15 cellular contexts compared by ENCODE assay signal in genomic region chr11:36326524-36327419, GRCh38. TPM values are rescaled to one million over a fixed set of nuclear protein-coding genes. Genes with fewer than 3 reads are reported as not detected.
DNase-seq lines count a peak whose midpoint lies in the region; ATAC-seq, FAIRE-seq and TF ChIP-seq lines count a peak whose summit lies in the region.
"Had no signal": no experiment of that assay in that cellular context is flagged by ENCODE, and none has a peak within 500 bp of the region (broad histone marks: within the 10 kb centered on the region; RNA-seq: fewer than 3 reads in every experiment).

No MANE protein-coding gene starts in this region.

- H3K27me3 ChIP-seq in MM.1S (replicated peaks; ENCODE audit: insufficient read depth, low read length) (no peaks in the 10 kb centered on the region), trophoblast cell (ENCODE audit: insufficient read depth, low read length) (no peaks in the 10 kb centered on the region)

- no peaks in the 10 kb centered on the region for H3K79me1 ChIP-seq in trophoblast cell (ENCODE audit: low read length)

- TF ChIP-seq CTCF in MM.1S (IDR thresholded peaks at IDR 0.05; ENCODE audit: low read length): no peak
- no peak for TF ChIP-seq CTCF in endothelial cell (IDR thresholded peaks at IDR 0.05; ENCODE audit: unreplicated experiment)

- WGBS in trophoblast cell (ENCODE audit: extremely low coverage, insufficient coverage, insufficient read length): no CpG with 5 or more reads among the region's 3 CpGs

- no peak for FAIRE-seq in urothelium cell line (lab: Jason Lieb, UNC)

- no peak overlapping the region for H4K8ac ChIP-seq in trophoblast cell (ENCODE audit: low read depth, low read length)

- no peaks in the 10 kb centered on the region for H3K9me3 Mint-ChIP-seq in endothelial cell (ENCODE audit: unreplicated experiment)
- H3K9me3 Mint-ChIP-seq: activated CD4-positive, alpha-beta T cell treated with anti-CD3 and anti-CD28 coated beads, Interleukin-2, amount 10 ng/mL, durations not matched to agents 24 days and 14 days; activated naive CD4-positive, alpha-beta T cell treated with anti-CD3 and anti-CD28 coated beads, Interleukin-2, amount 50 U/mL, for 24 hours had no signal

- H3K14ac ChIP-seq in trophoblast cell (ENCODE audit: low read length): no peak overlapping the region

- no peak overlapping the region for H4K12ac ChIP-seq in trophoblast cell (ENCODE audit: low read depth, low read length)

- H2BK12ac ChIP-seq in trophoblast cell (ENCODE audit: low read length): no peak overlapping the region

- intact Hi-C loops in posterior vena cava (cut with DNase I): no loop called here

- H4K20me1 ChIP-seq in MM.1S (ENCODE audit: insufficient read depth, low read length): no peaks in the 10 kb centered on the region

- H2BK5ac ChIP-seq in trophoblast cell (ENCODE audit: low read depth, low read length, poor library complexity): peak overlapping the region; percentile 56

- no peak overlapping the region for H4K91ac ChIP-seq in trophoblast cell (ENCODE audit: low read depth, low read length)

- no peaks in the 10 kb centered on the region for H3K4me1 Mint-ChIP-seq in endothelial cell (ENCODE audit: unreplicated experiment)
- H3K4me1 Mint-ChIP-seq: activated naive CD4-positive, alpha-beta T cell treated with anti-CD3 and anti-CD28 coated beads, Interleukin-2, amount 50 U/mL, for 24 hours had no signal

- ATAC-seq in GM19025 (IDR thresholded peaks at IDR 0.05; ENCODE audit: low read depth, unreplicated experiment) (peak; percentile 55), HG02623 (IDR thresholded peaks at IDR 0.05; ENCODE audit: unreplicated experiment) (peak; percentile 55)

- no peak overlapping the region for H3K4ac ChIP-seq in trophoblast cell (ENCODE audit: low read depth, low read length)

- H3K4me3 Mint-ChIP-seq in endothelial cell (ENCODE audit: unreplicated experiment): no peak overlapping the region
- H3K4me3 Mint-ChIP-seq: activated CD4-positive, alpha-beta T cell treated with anti-CD3 and anti-CD28 coated beads, Interleukin-2, amount 10 ng/mL, durations not matched to agents 24 days and 14 days; activated naive CD4-positive, alpha-beta T cell treated with anti-CD3 and anti-CD28 coated beads, Interleukin-2, amount 50 U/mL, for 24 hours had no signal

- H3K36me3 ChIP-seq in MM.1S (replicated peaks; ENCODE audit: insufficient read depth, low read length) (no peaks in the 10 kb centered on the region), trophoblast cell (ENCODE audit: control insufficient read depth in 1 of 2, insufficient read depth in 2 of 2, low read length in 2 of 2) (no peaks in the 10 kb centered on the region)

- H3K18ac ChIP-seq in trophoblast cell (ENCODE audit: low read length): no peak overlapping the region

- peaks cover 1% of the 10 kb centered on the region for H3K27me3 Mint-ChIP-seq in endothelial cell (ENCODE audit: unreplicated experiment)
- H3K27me3 Mint-ChIP-seq: progenitor cell of endocrine pancreas had no signal

- peaks cover 6% of the 10 kb centered on the region; the same call in 1 of the 2 replicates for H3K4me1 ChIP-seq in MM.1S (ENCODE audit: low read length)
- H3K4me1 ChIP-seq in trophoblast cell (ENCODE audit: control insufficient read depth in 1 of 2, insufficient read depth in 2 of 2, low read length in 2 of 2): peaks cover 0 to 3% of the 10 kb centered on the region in 2 experiments

- no peaks in the 10 kb centered on the region for H3K36me3 Mint-ChIP-seq in endothelial cell (ENCODE audit: low read depth, unreplicated experiment)
- H3K36me3 Mint-ChIP-seq: activated naive CD4-positive, alpha-beta T cell treated with anti-CD3 and anti-CD28 coated beads, Interleukin-2, amount 50 U/mL, for 24 hours had no signal

- no peak overlapping the region for H2AFZ ChIP-seq in MM.1S (ENCODE audit: low read length)
- H2AFZ ChIP-seq in trophoblast cell (ENCODE audit: insufficient read depth, low read length, poor library complexity): no peak overlapping the region

- peak overlapping the region; percentile 43 for H2BK120ac ChIP-seq in trophoblast cell (ENCODE audit: insufficient read depth, low read length, poor library complexity)

- H3K9me3 ChIP-seq in MM.1S (replicated peaks; ENCODE audit: insufficient read depth, low read length) (no peaks in the 10 kb centered on the region), trophoblast cell (ENCODE audit: insufficient read depth, low read depth, low read length) (no peaks in the 10 kb centered on the region)

- H3K4me2 ChIP-seq in MM.1S (ENCODE audit: low read depth, low read length) (peak overlapping the region; percentile 26; the same call in 1 of the 2 replicates), trophoblast cell (ENCODE audit: low read length) (no peak overlapping the region)

- H3K79me2 ChIP-seq in MM.1S (ENCODE audit: low read length) (no peaks in the 10 kb centered on the region), trophoblast cell (ENCODE audit: control insufficient read depth, insufficient read depth, low read length, poor library complexity) (no peaks in the 10 kb centered on the region)

- no peak for DNase-seq in MM.1S
- DNase-seq in trophoblast cell: no peak
- no peak for DNase-seq in posterior vena cava (ENCODE audit: low spot score)
- no peak for DNase-seq in urothelium cell line (ENCODE audit: low spot score)
- no peak for DNase-seq in endothelial cell (ENCODE audit: low spot score)
- no peak for DNase-seq in T-helper 2 cell
- DNase-seq: activated CD4-positive, alpha-beta T cell treated with anti-CD3 and anti-CD28 coated beads, Interleukin-2, amount 10 ng/mL, durations not matched to agents 24 days and 14 days; Calu3; cortex of kidney; MV-4-11; NCI-H69 had no signal

- no peak overlapping the region for H3K23ac ChIP-seq in trophoblast cell (ENCODE audit: low read length)

- H3K9me2 ChIP-seq in MM.1S (replicated peaks; ENCODE audit: insufficient read depth, low read length): no peaks in the 10 kb centered on the region

- H3K27ac ChIP-seq in MM.1S (ENCODE audit: low read length) (no peak overlapping the region), trophoblast cell (ENCODE audit: low read depth, low read length) (peak overlapping the region; percentile 64)

- H3K9ac ChIP-seq in MM.1S (ENCODE audit: low read length) (no peak overlapping the region), trophoblast cell (ENCODE audit: low read length) (no peak overlapping the region)

- H3K4me3 ChIP-seq in MM.1S (ENCODE audit: low read length): no peak overlapping the region
- no peak overlapping the region for H3K4me3 ChIP-seq in trophoblast cell (ENCODE audit: low read depth, low read length)

- no peak overlapping the region for H2AK5ac ChIP-seq in trophoblast cell (ENCODE audit: low read length)

- H3F3A ChIP-seq in MM.1S (ENCODE audit: insufficient read depth, low read length): no peaks in the 10 kb centered on the region

- H3K27ac Mint-ChIP-seq in endothelial cell (ENCODE audit: unreplicated experiment): no peak overlapping the region
- H3K27ac Mint-ChIP-seq: activated CD4-positive, alpha-beta T cell treated with anti-CD3 and anti-CD28 coated beads, Interleukin-2, amount 10 ng/mL, durations not matched to agents 24 days and 14 days; activated naive CD4-positive, alpha-beta T cell treated with anti-CD3 and anti-CD28 coated beads, Interleukin-2, amount 50 U/mL, for 24 hours; progenitor cell of endocrine pancreas had no signal

RNA-seq across cellular contexts. Expression of gene PRR5L, which starts 30.7 kb away (rescaled TPM):
- 12.3 and 14.1 TPM in 2 replicates for polyA plus RNA-seq in trophoblast cell (2013)
- total RNA-seq in posterior vena cava: 10 to 100 TPM in 1 of 2 donors, 1 to 10 TPM in 1; 6.4 to 12.2 TPM
- 122 TPM for total RNA-seq in endothelial cell (ENCODE audit: unreplicated experiment)

RNA-seq across cellular contexts. Expression of gene COMMD9, which starts 37.5 kb away (rescaled TPM):
- polyA plus RNA-seq in trophoblast cell (2013): 55.0 and 60.3 TPM in 2 replicates
- 10 to 100 TPM; 37.3 to 39.1 TPM for total RNA-seq in posterior vena cava
- total RNA-seq in endothelial cell (ENCODE audit: unreplicated experiment): 66.1 TPM
